8 cellular contexts compared by ENCODE assay signal in genomic region chr6:153131037-153131981, GRCh38. TPM values are rescaled to one million over a fixed set of nuclear protein-coding genes. Genes with fewer than 3 reads are reported as not detected.
DNase-seq lines count a peak whose midpoint lies in the region; TF ChIP-seq lines count a peak whose summit lies in the region.

A gene with protein sequence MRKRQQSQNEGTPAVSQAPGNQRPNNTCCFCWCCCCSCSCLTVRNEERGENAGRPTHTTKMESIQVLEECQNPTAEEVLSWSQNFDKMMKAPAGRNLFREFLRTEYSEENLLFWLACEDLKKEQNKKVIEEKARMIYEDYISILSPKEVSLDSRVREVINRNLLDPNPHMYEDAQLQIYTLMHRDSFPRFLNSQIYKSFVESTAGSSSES (minus strand): TSS chr6:153131282. CDS start chr6:153044018, 87,264 bp downstream.

- peaks cover 2% of the 10 kb centered on the region for H3K4me1 ChIP-seq in endodermal cell (ENCODE audit: control insufficient read depth, insufficient read depth, low read length)

- no peak within 1 kb of the TSS for H3K27ac ChIP-seq in endodermal cell (ENCODE audit: low read depth, low read length)

- TF ChIP-seq CTCF in GM10266 (IDR thresholded peaks at IDR 0.05; ENCODE audit: control insufficient read depth, insufficient read depth, low read depth, missing control alignments) = no peak
- no peak for TF ChIP-seq CTCF in WI38 (IDR thresholded peaks at IDR 0.05; ENCODE audit: low read depth, low read length)
- TF ChIP-seq CTCF in endodermal cell (conservative IDR thresholded peaks at IDR 0.05) = no peak

- peaks cover 18% of the 10 kb centered on the region for H3K9me3 Mint-ChIP-seq in endodermal cell
- no peaks in the 10 kb centered on the region for H3K9me3 Mint-ChIP-seq in stimulated activated naive CD8-positive, alpha-beta T cell treated with anti-CD3 and anti-CD28 coated beads, Interleukin-15, Interleukin-2, amounts not matched to agents 100 ng/mL and 50 ng/mL, for 24 hours

- peaks cover 11% of the 10 kb centered on the region for H3K9me3 ChIP-seq in endodermal cell (ENCODE audit: control insufficient read depth, low read length)

- H3K4me3 ChIP-seq in H7 (ENCODE audit: insufficient read depth, low read depth, low read length) = peak within 1 kb of the TSS; percentile 67
- peak within 1 kb of the TSS; percentile 72 for H3K4me3 ChIP-seq in WI38 (ENCODE audit: low read depth, low read length)
- peak within 1 kb of the TSS; percentile 90 for H3K4me3 ChIP-seq in endodermal cell (ENCODE audit: low read length)

- H3K4me3 Mint-ChIP-seq in endodermal cell = peak within 1 kb of the TSS; percentile 72
- H3K4me3 Mint-ChIP-seq in stimulated activated naive CD8-positive, alpha-beta T cell treated with anti-CD3 and anti-CD28 coated beads, Interleukin-15, Interleukin-2, amounts not matched to agents 100 ng/mL and 50 ng/mL, for 24 hours = peak within 1 kb of the TSS; percentile 78

- peaks cover 70% of the 10 kb centered on the region for H3K27me3 Mint-ChIP-seq in endodermal cell (ENCODE audit: insufficient read depth)
- H3K27me3 Mint-ChIP-seq in stimulated activated naive CD8-positive, alpha-beta T cell treated with anti-CD3 and anti-CD28 coated beads, Interleukin-15, Interleukin-2, amounts not matched to agents 100 ng/mL and 50 ng/mL, for 24 hours = peaks cover 53% of the 10 kb centered on the region

- WGBS in endodermal cell (ENCODE audit: insufficient coverage in 1 of 2, insufficient read length in 1 of 2), 2 experiments = 3 to 45% methylated on average over 6 to 89 of the region's 89 CpGs

- H3K36me3 ChIP-seq in H7 (replicated peaks; ENCODE audit: control insufficient read depth, insufficient read depth, low read length) (no peaks in the 10 kb centered on the region), endodermal cell (ENCODE audit: control insufficient read depth, insufficient read depth, low read length) (no peaks in the 10 kb centered on the region)

- peaks cover 22% of the 10 kb centered on the region for H3K27me3 ChIP-seq in H7 (ENCODE audit: control insufficient read depth, insufficient read depth, low read length)
- peaks cover 58% of the 10 kb centered on the region for H3K27me3 ChIP-seq in endodermal cell (ENCODE audit: control insufficient read depth, insufficient read depth, low read length, poor library complexity, severe bottlenecking)

- no peaks in the 10 kb centered on the region for H3K36me3 Mint-ChIP-seq in endodermal cell (ENCODE audit: low read depth)
- H3K36me3 Mint-ChIP-seq in stimulated activated naive CD8-positive, alpha-beta T cell treated with anti-CD3 and anti-CD28 coated beads, Interleukin-15, Interleukin-2, amounts not matched to agents 100 ng/mL and 50 ng/mL, for 24 hours (ENCODE audit: low read depth) = peaks cover 4% of the 10 kb centered on the region

- H3K27ac Mint-ChIP-seq in endodermal cell = no peak within 1 kb of the TSS
- no peak within 1 kb of the TSS for H3K27ac Mint-ChIP-seq in stimulated activated naive CD8-positive, alpha-beta T cell treated with anti-CD3 and anti-CD28 coated beads, Interleukin-15, Interleukin-2, amounts not matched to agents 100 ng/mL and 50 ng/mL, for 24 hours

- DNase-seq in GM10266 (ENCODE audit: extremely low spot score) = peak; percentile 90
- DNase-seq in H7 = peak; percentile 99
- peak; percentile 80 for DNase-seq in NCI-H1092 (lab: John Stamatoyannopoulos, UW)
- peak; percentile 93 for DNase-seq in endodermal cell
- peak; percentile 56 for DNase-seq in medulla oblongata (ENCODE audit: extremely low spot score)
- no peak for DNase-seq in NK-92 (lab: John Stamatoyannopoulos, UW; ENCODE audit: unreplicated experiment)

- H3K9ac ChIP-seq in endodermal cell (ENCODE audit: extremely low read depth, low read length, poor library complexity, severe bottlenecking) = peak within 1 kb of the TSS; percentile 37

- peaks cover 18% of the 10 kb centered on the region for H3K4me1 Mint-ChIP-seq in endodermal cell
- H3K4me1 Mint-ChIP-seq in stimulated activated naive CD8-positive, alpha-beta T cell treated with anti-CD3 and anti-CD28 coated beads, Interleukin-15, Interleukin-2, amounts not matched to agents 100 ng/mL and 50 ng/mL, for 24 hours (ENCODE audit: low read depth) = peaks cover 12% of the 10 kb centered on the region

RNA-seq across cellular contexts. Expression of the gene that starts here (rescaled TPM):
- 3.8 and 4.8 TPM in 2 replicates for total RNA-seq in H7 (2014; rRNA removed; shearing (Covaris generic))
- 1 to 10 TPM; 1.7 to 3.2 TPM for total RNA-seq in endodermal cell
- 3.2 TPM for polyA plus RNA-seq in endodermal cell (2013, experiment 1 of 2)
- 2.9 TPM for polyA plus RNA-seq in endodermal cell (2013, experiment 2 of 2)
